In the genomic region with DNA sequence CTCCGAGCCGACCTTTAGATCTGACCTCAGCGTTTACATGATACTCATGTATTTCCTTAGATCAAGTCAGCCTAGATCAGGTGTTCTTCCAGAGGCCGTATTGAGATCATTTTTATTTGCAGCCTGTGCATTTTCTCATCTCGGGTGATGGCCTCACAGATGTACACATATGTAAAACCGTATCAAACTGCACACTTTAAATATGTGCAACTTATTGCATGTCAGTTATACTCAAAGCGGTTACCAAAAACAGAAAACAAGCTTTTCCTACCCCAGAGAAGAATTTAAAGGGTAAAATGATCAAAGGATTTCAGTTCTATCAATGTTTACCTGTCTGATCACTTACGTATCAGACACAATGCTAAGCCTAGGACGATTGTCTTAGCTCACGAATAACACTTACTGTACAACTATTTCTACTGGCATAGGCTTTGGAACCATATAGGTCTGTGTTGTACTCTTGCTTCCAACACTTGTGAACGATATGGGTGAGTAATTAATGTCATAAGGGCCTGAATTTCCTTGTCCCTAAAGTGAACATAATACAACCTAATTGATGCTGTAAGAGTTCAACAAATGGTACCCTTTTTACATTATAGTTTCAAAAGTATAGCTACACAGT, we compare ENCODE assay signal across 8 cellular contexts. TPM values are rescaled to one million over a fixed set of nuclear protein-coding genes. Genes with fewer than 3 reads are reported as not detected.
A peak's percentile ranks its signal among the peaks of the same experiment; 100 is the strongest.
DNase-seq lines count a peak whose midpoint lies in the region; ATAC-seq and TF ChIP-seq lines count a peak whose summit lies in the region.

No MANE protein-coding gene starts in this region.

- peak overlapping the region; percentile 75; the same call in 1 of the 2 replicates for H3K14ac ChIP-seq in H9 (ENCODE audit: insufficient read depth, low read length)

- H3K4me1 Mint-ChIP-seq in H9 = peaks cover 11 to 18% of the 10 kb centered on the region in 2 experiments
- H3K4me1 Mint-ChIP-seq in activated CD4-positive, alpha-beta memory T cell treated with anti-CD3 and anti-CD28 coated beads, Interleukin-2, amount 10 ng/mL, durations not matched to agents 7 days and 5 days = peaks cover 63% of the 10 kb centered on the region

- H2AK5ac ChIP-seq in H9 (ENCODE audit: insufficient read length, low read length) = no peak overlapping the region

- H3K9me3 Mint-ChIP-seq in H9 = peaks cover 8 to 14% of the 10 kb centered on the region in 2 experiments; a peak in 4 of 5 replicates
- H3K9me3 Mint-ChIP-seq in activated CD4-positive, alpha-beta memory T cell treated with anti-CD3 and anti-CD28 coated beads, Interleukin-2, amount 10 ng/mL, durations not matched to agents 7 days and 5 days = peaks cover 1% of the 10 kb centered on the region

- H4K8ac ChIP-seq in H9 (replicated peaks; ENCODE audit: insufficient read length, low read depth, low read length) = no peak overlapping the region

- no peak overlapping the region for H2BK20ac ChIP-seq in H9 (ENCODE audit: low read depth, low read length, poor library complexity, severe bottlenecking)

- peak overlapping the region; percentile 71 for H3K18ac ChIP-seq in H9 (ENCODE audit: insufficient read length, low read depth, low read length)

- H3K79me1 ChIP-seq in H9 (ENCODE audit: insufficient read depth, low read depth, low read length, poor library complexity, severe bottlenecking) = no peaks in the 10 kb centered on the region

- no peak overlapping the region for H2AFZ ChIP-seq in H9 (ENCODE audit: low read length)

- TF ChIP-seq CTCF in BE2C (IDR thresholded peaks at IDR 0.05; ENCODE audit: low read depth, low read length) (no peak), H9 (conservative IDR thresholded peaks at IDR 0.05) (no peak)

- H3K27me3 Mint-ChIP-seq in H9 (ENCODE audit: low read depth) = no peaks in the 10 kb centered on the region; the same call in 1 of the 2 replicates
- H3K27me3 Mint-ChIP-seq in activated CD4-positive, alpha-beta memory T cell treated with anti-CD3 and anti-CD28 coated beads, Interleukin-2, amount 10 ng/mL, durations not matched to agents 7 days and 5 days = no peaks in the 10 kb centered on the region

- H3K4me2 ChIP-seq in H9 (ENCODE audit: insufficient read depth, insufficient read length, low read length) = peak overlapping the region; percentile 99

- peaks cover 16% of the 10 kb centered on the region for H3K36me3 ChIP-seq in BE2C
- peaks cover 26% of the 10 kb centered on the region for H3K36me3 ChIP-seq in iPS-20b (ENCODE audit: insufficient read depth, low read depth, low read length)
- peaks cover 13 to 23% (median 18%) of the 10 kb centered on the region in 5 donors for H3K36me3 ChIP-seq in subcutaneous abdominal adipose tissue (ENCODE audit: control insufficient read depth in 5 of 5, insufficient read depth in 5 of 5, low read length in 5 of 5)

- no peak overlapping the region for H2BK15ac ChIP-seq in H9 (ENCODE audit: low read depth, low read length)

- H3K9ac ChIP-seq in H9 (ENCODE audit: extremely low read depth, insufficient read length, low read length) (peak overlapping the region; percentile 75), iPS-20b (ENCODE audit: low read depth, low read length) (peak overlapping the region; percentile 89), subcutaneous abdominal adipose tissue (ENCODE audit: low read length in 5 of 5) (peak overlapping the region; percentile 73 to 96 (median 92))

- no peak overlapping the region for H2BK5ac ChIP-seq in H9 (ENCODE audit: insufficient read length, low read length)

- H2BK120ac ChIP-seq in H9 (ENCODE audit: low read depth, low read length, poor library complexity, severe bottlenecking) = no peak overlapping the region

- CTCF ChIA-PET in activated CD4-positive, alpha-beta memory T cell treated with anti-CD3 and anti-CD28 coated beads, Interleukin-2, amount 10 ng/mL, durations not matched to agents 7 days and 5 days (lab: Charles Lee) = interaction anchor here (0.6 to 2.3 kb wide), 8 partner anchors 8 to 277 kb away, joined by 3 to 18 read pairs (median 4); a partner anchor contains a TSS

- H3K23ac ChIP-seq in H9 (ENCODE audit: insufficient read length, low read depth, low read length) = no peak overlapping the region

- H3K27me3 ChIP-seq in BE2C (no peaks in the 10 kb centered on the region), H9 (ENCODE audit: insufficient read depth, low read length) (no peaks in the 10 kb centered on the region), iPS-20b (ENCODE audit: insufficient read depth, low read length) (no peaks in the 10 kb centered on the region), subcutaneous abdominal adipose tissue (ENCODE audit: control insufficient read depth in 5 of 5, insufficient read depth in 4 of 5, low read length in 5 of 5) (no peaks in the 10 kb centered on the region)

- peak overlapping the region; percentile 89 to 95 for H3K4me3 Mint-ChIP-seq in H9
- H3K4me3 Mint-ChIP-seq in activated CD4-positive, alpha-beta memory T cell treated with anti-CD3 and anti-CD28 coated beads, Interleukin-2, amount 10 ng/mL, durations not matched to agents 7 days and 5 days = peak overlapping the region; percentile 97

- DNase-seq in BE2C = no peak
- no peak for DNase-seq in H9
- no peak for DNase-seq in activated CD4-positive, alpha-beta memory T cell treated with anti-CD3 and anti-CD28 coated beads, Interleukin-2, amount 10 ng/mL, durations not matched to agents 7 days and 5 days
- DNase-seq in NCI-H2196 treated with DMSO at 0.1 percent for 48 hours (lab: John Stamatoyannopoulos, UW; ENCODE audit: unreplicated experiment) = no peak
- no peak for DNase-seq in T-helper 9 cell

- H3K9me3 ChIP-seq in BE2C (no peaks in the 10 kb centered on the region), H9 (ENCODE audit: control insufficient read depth, low read depth, low read length) (no peaks in the 10 kb centered on the region), iPS-20b (ENCODE audit: insufficient read depth, low read depth, low read length) (no peaks in the 10 kb centered on the region), subcutaneous abdominal adipose tissue (ENCODE audit: control insufficient read depth in 5 of 5, low read length in 5 of 5) (no peaks in the 10 kb centered on the region)

- H3K79me2 ChIP-seq in H9 (ENCODE audit: insufficient read depth, low read length) = peaks cover 8% of the 10 kb centered on the region; the same call in 1 of the 2 replicates

- H4K5ac ChIP-seq in H9 (ENCODE audit: insufficient read length, low read depth, low read length) = no peak overlapping the region

- H3K4ac ChIP-seq in H9 (ENCODE audit: low read depth, low read length) = no peak overlapping the region

- H3K27ac Mint-ChIP-seq in H9 = peak overlapping the region; percentile 88 to 99 (median 94)
- peak overlapping the region; percentile 94 for H3K27ac Mint-ChIP-seq in activated CD4-positive, alpha-beta memory T cell treated with anti-CD3 and anti-CD28 coated beads, Interleukin-2, amount 10 ng/mL, durations not matched to agents 7 days and 5 days

- H3K4me1 ChIP-seq in BE2C (no peaks in the 10 kb centered on the region; the same call in 1 of the 2 replicates), H9 (ENCODE audit: insufficient read depth, low read length) (no peaks in the 10 kb centered on the region), iPS-20b (ENCODE audit: insufficient read depth, low read length) (peaks cover 14% of the 10 kb centered on the region), subcutaneous abdominal adipose tissue (ENCODE audit: control insufficient read depth in 5 of 5, insufficient read depth in 5 of 5, low read length in 5 of 5) (peaks cover 4 to 19% (median 17%) of the 10 kb centered on the region in 5 donors)

- H3K4me3 ChIP-seq in BE2C (ENCODE audit: low read depth, low read length) (peak overlapping the region; percentile 82), iPS-20b (ENCODE audit: low read length) (peak overlapping the region; percentile 94), subcutaneous abdominal adipose tissue (ENCODE audit: low read depth in 1 of 5, low read length in 5 of 5) (peak overlapping the region; percentile 85 to 100 (median 99))

- no CpG with 5 or more reads among the region's 11 CpGs for WGBS in H9 (ENCODE audit: extremely low coverage, insufficient read length, low lambda C conversion rate)

- POLR2A ChIA-PET in activated CD4-positive, alpha-beta memory T cell treated with anti-CD3 and anti-CD28 coated beads, Interleukin-2, amount 10 ng/mL, durations not matched to agents 7 days and 5 days (lab: Charles Lee) = interaction anchor here (0.5 to 4.6 kb wide), 22 partner anchors 8 to 962 kb away, joined by 3 to 86 read pairs (median 5); a partner anchor contains a TSS

- no peak overlapping the region for H3T11ph ChIP-seq in H9 (ENCODE audit: low read length)

- peaks cover 6% of the 10 kb centered on the region for H3K23me2 ChIP-seq in H9 (ENCODE audit: insufficient read length, low read depth, low read length, poor library complexity, severe bottlenecking)

- H3K56ac ChIP-seq in H9 (ENCODE audit: insufficient read length, low read depth, low read length) = no peak overlapping the region

- H4K91ac ChIP-seq in H9 (ENCODE audit: insufficient read length, low read depth, low read length) = no peak overlapping the region

- H2BK12ac ChIP-seq in H9 (ENCODE audit: insufficient read length, low read depth, low read length) = no peak overlapping the region

- H4K20me1 ChIP-seq in H9 (ENCODE audit: control insufficient read depth, insufficient read depth, insufficient read length) = no peaks in the 10 kb centered on the region

- no peak overlapping the region for H3K27ac ChIP-seq in H9 (ENCODE audit: insufficient read length, low read depth, low read length)
- H3K27ac ChIP-seq in iPS-20b (ENCODE audit: low read length) = peak overlapping the region; percentile 26
- no peak overlapping the region for H3K27ac ChIP-seq in subcutaneous abdominal adipose tissue (ENCODE audit: low read depth, low read length)

- peaks cover 29 to 47% (median 46%) of the 10 kb centered on the region in 3 experiments for H3K36me3 Mint-ChIP-seq in H9 (ENCODE audit: insufficient read depth in 1 of 3, low read depth in 3 of 3)
- H3K36me3 Mint-ChIP-seq in activated CD4-positive, alpha-beta memory T cell treated with anti-CD3 and anti-CD28 coated beads, Interleukin-2, amount 10 ng/mL, durations not matched to agents 7 days and 5 days (ENCODE audit: low read depth) = peaks cover 49% of the 10 kb centered on the region

- ATAC-seq in GM18909 (IDR thresholded peaks at IDR 0.05; ENCODE audit: poor library complexity, unreplicated experiment) = no peak

RNA-seq across cellular contexts. Expression of a gene that starts 0.6 kb away (rescaled TPM):
- 26.7 TPM for polyA plus RNA-seq in BE2C (2012; ENCODE audit: insufficient read depth, insufficient read length, low read depth)
- total RNA-seq in H9 (2021) = 29.9 and 33.4 TPM in 2 replicates
- 10 to 100 TPM; 30.0 to 33.3 TPM for total RNA-seq in activated CD4-positive, alpha-beta memory T cell treated with anti-CD3 and anti-CD28 coated beads, Interleukin-2, amount 10 ng/mL, durations not matched to agents 7 days and 5 days

RNA-seq across cellular contexts. Expression of a gene that starts 38.6 kb away (rescaled TPM):
- 34.8 TPM for polyA plus RNA-seq in BE2C (2012; ENCODE audit: insufficient read depth, insufficient read length, low read depth)
- 18.4 and 20.5 TPM in 2 replicates for total RNA-seq in H9 (2021)
- 10 to 100 TPM; 80.5 to 82.8 TPM for total RNA-seq in activated CD4-positive, alpha-beta memory T cell treated with anti-CD3 and anti-CD28 coated beads, Interleukin-2, amount 10 ng/mL, durations not matched to agents 7 days and 5 days

RNA-seq across cellular contexts. Expression of a gene that starts 57.8 kb away (rescaled TPM):
- polyA plus RNA-seq in BE2C (2012; ENCODE audit: insufficient read depth, insufficient read length, low read depth) = not detected
- total RNA-seq in H9 (2021) = 0.29 and 0.44 TPM in 2 replicates
- 1 to 10 TPM; 1.0 to 1.8 TPM for total RNA-seq in activated CD4-positive, alpha-beta memory T cell treated with anti-CD3 and anti-CD28 coated beads, Interleukin-2, amount 10 ng/mL, durations not matched to agents 7 days and 5 days
